Comparison of ENCODE assay signal across 8 cellular contexts in genomic region chr22:24894998-24895397, GRCh38. TPM values are rescaled to one million over a fixed set of nuclear protein-coding genes. Genes with fewer than 3 reads are reported as not detected.
A peak's percentile ranks its signal among the peaks of the same experiment; 100 is the strongest.
DNase-seq lines count a peak whose midpoint lies in the region; ATAC-seq, FAIRE-seq and TF ChIP-seq lines count a peak whose summit lies in the region.

No MANE protein-coding gene starts in this region.

- no peak overlapping the region for H2BK20ac ChIP-seq in IMR-90 (ENCODE audit: low read depth, low read length)

- H3K14ac ChIP-seq in IMR-90 (replicated peaks; ENCODE audit: low read depth, low read length) = no peak overlapping the region

- H2AK5ac ChIP-seq in IMR-90 (ENCODE audit: low read depth, low read length) = no peak overlapping the region

- H2AK9ac ChIP-seq in IMR-90 (replicated peaks; ENCODE audit: low read depth, low read length, poor library complexity) = no peak overlapping the region

- TF ChIP-seq CTCF in A549 (IDR thresholded peaks at IDR 0.05) (no peak), IMR-90 (conservative IDR thresholded peaks at IDR 0.05; ENCODE audit: low read depth, low read length) (no peak), mammary epithelial cell (conservative IDR thresholded peaks at IDR 0.05 in 1 of 2, IDR thresholded peaks at IDR 0.05 in 1 of 2; ENCODE audit: extremely low read depth in 1 of 2, insufficient read depth in 1 of 2, low read depth in 1 of 2, low read length in 2 of 2) (no peak), GM10248 (IDR thresholded peaks at IDR 0.05; ENCODE audit: control extremely low read depth, extremely low read depth, low read depth, missing control alignments) (no peak)

- H3K79me1 ChIP-seq in IMR-90 (ENCODE audit: low read depth in 1 of 2, low read length in 2 of 2) = no peaks in the 10 kb centered on the region

- H3K79me2 ChIP-seq in mammary epithelial cell (ENCODE audit: insufficient read depth, low read length) = no peaks in the 10 kb centered on the region

- H3K4me2 ChIP-seq in A549 (peak overlapping the region; percentile 86), IMR-90 (ENCODE audit: low read depth, low read length) (no peak overlapping the region), mammary epithelial cell (ENCODE audit: insufficient read depth, low read depth, low read length) (peak overlapping the region; percentile 61)

- no peak overlapping the region for H3K23ac ChIP-seq in IMR-90 (ENCODE audit: low read depth, low read length)

- TF ChIP-seq POLR2A in A549 (IDR thresholded peaks at IDR 0.05; ENCODE audit: low read length) (no peak), IMR-90 (IDR thresholded peaks at IDR 0.05; ENCODE audit: low read depth, low read length) (no peak)

- TF ChIP-seq EP300 in A549 (IDR thresholded peaks at IDR 0.05) = no peak

- TF ChIP-seq RAD21 in A549 (conservative IDR thresholded peaks at IDR 0.05 in 1 of 2, IDR thresholded peaks at IDR 0.05 in 1 of 2) = no peak
- TF ChIP-seq RAD21 in IMR-90 (IDR thresholded peaks at IDR 0.05; ENCODE audit: low read length) = no peak

- H3K56ac ChIP-seq in IMR-90 (ENCODE audit: extremely low read depth, insufficient read depth, low read length) = no peak overlapping the region

- H3K36me3 ChIP-seq in IMR-90 (ENCODE audit: control insufficient read depth, insufficient read depth, low read length) (no peaks in the 10 kb centered on the region), mammary epithelial cell (ENCODE audit: insufficient read depth, low read length) (no peaks in the 10 kb centered on the region)

- no peak overlapping the region for H4K5ac ChIP-seq in IMR-90 (ENCODE audit: low read depth, low read length)

- no peak overlapping the region for H3K4ac ChIP-seq in IMR-90 (ENCODE audit: low read depth, low read length)

- in situ Hi-C loops in IMR-90 (cut with MboI; ENCODE audit: low sequenced_read_pairs) = no loop called here
- in situ Hi-C loops in mammary epithelial cell (cut with MboI; ENCODE audit: low sequenced_read_pairs in 2 of 2) = no loop called here

- H3K4me3 ChIP-seq in A549 (peak overlapping the region; percentile 13; the same call in 1 of the 3 replicates), IMR-90 (ENCODE audit: insufficient read depth, low read depth, low read length) (no peak overlapping the region), mammary epithelial cell (replicated peaks in 1 of 3; ENCODE audit: insufficient read depth in 1 of 3, low read depth in 2 of 3, low read length in 3 of 3) (no peak overlapping the region)

- no peaks in the 10 kb centered on the region for H4K20me1 ChIP-seq in IMR-90 (ENCODE audit: insufficient read depth, low read length)
- no peaks in the 10 kb centered on the region for H4K20me1 ChIP-seq in mammary epithelial cell (ENCODE audit: insufficient read depth, low read length)

- no peak overlapping the region for H2BK5ac ChIP-seq in IMR-90 (ENCODE audit: low read depth, low read length, poor library complexity, severe bottlenecking)

- FAIRE-seq in A549 (lab: Jason Lieb, UNC) = no peak

- ATAC-seq in A549 = peak; percentile 81 to 83
- ATAC-seq in IMR-90 (ENCODE audit: low read depth) = peak; percentile 24; the same call in 1 of the 2 replicates
- ATAC-seq in HG02759 (IDR thresholded peaks at IDR 0.05; ENCODE audit: unreplicated experiment) = no peak
- ATAC-seq in HG03442 (IDR thresholded peaks at IDR 0.05; ENCODE audit: unreplicated experiment) = no peak

- H3K18ac ChIP-seq in IMR-90 (ENCODE audit: low read depth, low read length) = no peak overlapping the region

- dilution Hi-C loops in IMR-90 (cut with HindIII; ENCODE audit: low sequenced_read_pairs, unreplicated experiment) = no loop called here
- dilution Hi-C loops in mammary epithelial cell (cut with HindIII; ENCODE audit: low sequenced_read_pairs) = no loop called here

- no peaks in the 10 kb centered on the region; the same call in 1 of the 2 replicates for H3K27me3 ChIP-seq in IMR-90 (ENCODE audit: control insufficient read depth, insufficient read depth, low read length)
- no peaks in the 10 kb centered on the region for H3K27me3 ChIP-seq in mammary epithelial cell (ENCODE audit: insufficient read depth, low read length)

- BruUV-seq in IMR-90 (replicated peaks; lab: Mats Ljungman, UMichigan) = no TSS peak
- BruUV-seq in mammary epithelial cell (replicated peaks; lab: Mats Ljungman, UMichigan) = no TSS peak

- POLR2A ChIA-PET in A549 (lab: Yijun Ruan, JAX) = no interaction called here
- POLR2A ChIA-PET in IMR-90 (lab: Charles Lee; ENCODE audit: unreplicated experiment) = no interaction called here
- POLR2A ChIA-PET in GM10248 (lab: Yijun Ruan, JAX) = no interaction called here

- DNase-seq in A549 (ENCODE audit: low read depth in 1 of 2, low spot score in 1 of 2) (peak; percentile 28 to 72), IMR-90 (no peak), mammary epithelial cell (peak; percentile 39), lung microvascular endothelial cell (ENCODE audit: low read depth in 2 of 2) (peak; percentile 75 to 81), activated T-cell treated with anti-CD3 and anti-CD28 coated beads for 4 hours (no peak), GM10248 (ENCODE audit: extremely low spot score) (no peak)

- H3K27ac ChIP-seq in A549 (peak overlapping the region; percentile 94 to 97), IMR-90 (ENCODE audit: insufficient read depth, low read length) (no peak overlapping the region), mammary epithelial cell (ENCODE audit: insufficient read depth, low read depth, low read length) (peak overlapping the region; percentile 70)

- no peak overlapping the region for H2BK120ac ChIP-seq in IMR-90 (ENCODE audit: low read depth, low read length)

- intact Hi-C loops in IMR-90 (cut with micrococcal nuclease) (no loop called here), mammary epithelial cell (cut with micrococcal nuclease) (no loop called here)

- H2BK15ac ChIP-seq in IMR-90 (ENCODE audit: low read depth, low read length) = no peak overlapping the region

- CTCF ChIA-PET in A549 (lab: Yijun Ruan, JAX) = interaction anchor here (0.7 to 1.3 kb wide), 3 partner anchors 14 to 153 kb away, joined by 3 to 4 read pairs (median 3); no protein-coding TSS in a partner anchor
- CTCF ChIA-PET in IMR-90 (lab: Yijun Ruan, JAX) = no interaction called here
- CTCF ChIA-PET in mammary epithelial cell (lab: Charles Lee; ENCODE audit: low non-redundant PET) = no interaction called here
- CTCF ChIA-PET in GM10248 (lab: Yijun Ruan, JAX) = interaction anchor here (1.2 kb wide), 1 partner anchor 18 kb away, joined by 4 read pairs; no protein-coding TSS in a partner anchor

- H2AFZ ChIP-seq in IMR-90 (replicated peaks; ENCODE audit: low read length, poor library complexity) (no peak overlapping the region), mammary epithelial cell (ENCODE audit: low read depth, low read length) (peak overlapping the region; percentile 63)

- H3K9me1 ChIP-seq in IMR-90 (ENCODE audit: insufficient read depth, low read length) = no peaks in the 10 kb centered on the region

- no peak overlapping the region for H4K91ac ChIP-seq in IMR-90 (ENCODE audit: insufficient read depth, low read depth, low read length)

- H3K9ac ChIP-seq in IMR-90 (ENCODE audit: low read depth, low read length) (no peak overlapping the region), mammary epithelial cell (ENCODE audit: insufficient read depth, low read length) (no peak overlapping the region)

- no peak overlapping the region for H4K8ac ChIP-seq in IMR-90 (ENCODE audit: low read depth in 2 of 2, low read length in 2 of 2)

- no peaks in the 10 kb centered on the region for H3K9me3 ChIP-seq in A549
- H3K9me3 ChIP-seq in IMR-90 (ENCODE audit: control insufficient read depth, insufficient read depth, low read length) = no peaks in the 10 kb centered on the region
- no peaks in the 10 kb centered on the region for H3K9me3 ChIP-seq in mammary epithelial cell (replicated peaks; ENCODE audit: insufficient read depth, low read length)

- WGBS in A549 (ENCODE audit: missing lambda C conversion rate) = 3% methylated on average over 7 of the region's 7 CpGs
- no CpG with 5 or more reads among the region's 7 CpGs for WGBS in IMR-90 (ENCODE audit: extremely low coverage in 2 of 2, insufficient read length in 1 of 2), 2 experiments
- WGBS in mammary epithelial cell (ENCODE audit: low coverage, missing lambda C conversion rate) = 32% methylated on average over 7 of the region's 7 CpGs

- H3K4me1 ChIP-seq in A549 (peaks cover 29% of the 10 kb centered on the region), IMR-90 (ENCODE audit: control insufficient read depth, insufficient read depth, low read length) (no peaks in the 10 kb centered on the region), mammary epithelial cell (ENCODE audit: insufficient read depth, low read length) (peaks cover 13% of the 10 kb centered on the region)

TF ChIP-seq in A549, 52 proteins besides CTCF, POLR2A, EP300 and RAD21 (continues in another document):
- no peak for TF ChIP-seq RARB (CRISPR knock-in tag; IDR thresholded peaks at IDR 0.05)

TF ChIP-seq in IMR-90, 13 proteins besides CTCF, POLR2A, EP300 and RAD21 (continues in another document):
- TF ChIP-seq FOS (IDR thresholded peaks at IDR 0.05; ENCODE audit: low read depth, low read length) = no peak

RNA-seq across cellular contexts. Expression of gene LHFPL7, which starts 51.5 kb away (rescaled TPM):
- polyA plus RNA-seq in A549 (2011; rRNA removed) = not detected in 2 replicates
- polyA plus RNA-seq in A549 (2012; cell fraction: cytosol; rRNA removed) = not detected in 2 replicates
- not detected in 2 replicates for polyA plus RNA-seq in A549 (2012; cell fraction: nucleus; rRNA removed)
- polyA plus RNA-seq in A549 (2017; fragmentation: RNase III; extraction: RNeasy Plus Mini Kit Qiagen cat#74134 plus additional on column Dnase treatment) = not detected in 3 replicates
- polyA minus RNA-seq in A549 (2011; rRNA and poly(A)+ RNA removed) = not detected in 2 replicates
- total RNA-seq in IMR-90 (2012; rRNA removed) = not detected in 2 replicates
- polyA plus RNA-seq in IMR-90 (2012; rRNA removed) = not detected in 2 replicates
- not detected in 2 replicates for polyA plus RNA-seq in IMR-90 (2012; cell fraction: cytosol; rRNA removed)
- not detected in 2 replicates for polyA plus RNA-seq in IMR-90 (2012; cell fraction: nucleus; rRNA removed; ENCODE audit: low replicate concordance)
- under 1 TPM in 1 of 2 donors, not detected in 1; 0.33 TPM for total RNA-seq in mammary epithelial cell
- polyA plus RNA-seq in mammary epithelial cell = 0.11 TPM
- not detected for polyA minus RNA-seq in mammary epithelial cell
- not detected in 2 replicates for total RNA-seq in lung microvascular endothelial cell

RNA-seq across cellular contexts. Expression of gene KIAA1671, which starts 57.5 kb away (rescaled TPM):
- polyA plus RNA-seq in A549 (2011; rRNA removed) = 7.9 and 8.8 TPM in 2 replicates
- polyA plus RNA-seq in A549 (2012; cell fraction: cytosol; rRNA removed) = 2.3 and 2.7 TPM in 2 replicates
- 4.4 and 6.0 TPM in 2 replicates for polyA plus RNA-seq in A549 (2012; cell fraction: nucleus; rRNA removed)
- polyA plus RNA-seq in A549 (2017; fragmentation: RNase III; extraction: RNeasy Plus Mini Kit Qiagen cat#74134 plus additional on column Dnase treatment) = 5.0 to 5.6 TPM (median 5.3 TPM) in 3 replicates
- 14.6 and 15.6 TPM in 2 replicates for polyA minus RNA-seq in A549 (2011; rRNA and poly(A)+ RNA removed)
- total RNA-seq in IMR-90 (2012; rRNA removed) = under 0.01 TPM in 1 of 2 replicates, not detected in the other
- polyA plus RNA-seq in IMR-90 (2012; rRNA removed) = 0.02 TPM in 1 of 2 replicates, not detected in the other
- polyA plus RNA-seq in IMR-90 (2012; cell fraction: cytosol; rRNA removed) = 0.01 TPM in 1 of 2 replicates, not detected in the other
- polyA plus RNA-seq in IMR-90 (2012; cell fraction: nucleus; rRNA removed; ENCODE audit: low replicate concordance) = 0.01 TPM in 2 replicates
- 10 to 100 TPM; 38.4 to 48.8 TPM for total RNA-seq in mammary epithelial cell
- polyA plus RNA-seq in mammary epithelial cell = 11.8 TPM
- 60.7 TPM for polyA minus RNA-seq in mammary epithelial cell
- 29.6 and 29.9 TPM in 2 replicates for total RNA-seq in lung microvascular endothelial cell

Comparison
In these comparisons a context has a peak if more than half of its experiments do, and no peak if none do; other contexts are left out.
1. ATAC-seq: peak in A549 (2 of 2) and IMR-90 (single experiment); none in HG02759 (single experiment) and HG03442 (single experiment).
2. DNase-seq: peak in A549 (2 of 2), mammary epithelial cell (single experiment) and lung microvascular endothelial cell (2 of 2); none in IMR-90 (single experiment), activated T-cell treated with anti-CD3 and anti-CD28 coated beads for 4 hours (single experiment) and GM10248 (single experiment).
3. RNA of gene KIAA1671, which starts 57.5 kb away (total RNA-seq): 38.4 to 48.8 TPM in mammary epithelial cell and 29.6 to 29.9 TPM in lung microvascular endothelial cell; under 0.01 TPM in IMR-90; every median in the first group is over 10 times any median in the second.
4. CTCF ChIA-PET loops: an anchor here in A549 (0.7 to 1.3 kb wide) and GM10248 (1.2 kb wide); none called in IMR-90 and mammary epithelial cell.